In the genomic region with DNA sequence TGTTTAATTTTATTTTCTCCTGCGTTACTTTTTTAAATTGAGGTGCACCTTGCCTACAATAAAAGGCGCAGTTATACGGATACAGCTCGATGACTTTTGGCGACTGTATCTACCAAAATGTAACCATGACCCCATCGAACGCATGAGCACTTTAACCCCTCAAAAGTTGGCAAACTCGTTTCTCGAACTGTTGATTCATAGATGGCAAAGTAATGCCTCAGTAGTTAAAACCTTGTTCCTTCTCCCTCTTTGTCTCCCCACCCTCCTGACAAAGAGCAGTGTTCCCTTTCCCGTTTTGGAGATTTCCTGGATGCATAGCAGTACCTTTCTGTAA, we compare ENCODE assay signal across 8 cellular contexts. TPM values are rescaled to one million over a fixed set of nuclear protein-coding genes. Genes with fewer than 3 reads are reported as not detected.
DNase-seq lines count a peak whose midpoint lies in the region; ATAC-seq and TF ChIP-seq lines count a peak whose summit lies in the region.
"Had no signal": no experiment of that assay in that cellular context is flagged by ENCODE, and none has a peak within 500 bp of the region (broad histone marks: within the 10 kb centered on the region; RNA-seq: fewer than 3 reads in every experiment).

No MANE protein-coding gene starts in this region.

- no TSS peak for BruUV-seq in IMR-90 (replicated peaks; lab: Mats Ljungman, UMichigan)

- ATAC-seq in IMR-90 (ENCODE audit: low read depth) (no peak), GM19351 (IDR thresholded peaks at IDR 0.05; ENCODE audit: unreplicated experiment) (no peak), aorta (ENCODE audit: low FRiP score) (no peak)

- no peak overlapping the region for H2BK5ac ChIP-seq in IMR-90 (ENCODE audit: low read depth, low read length, poor library complexity, severe bottlenecking)

- H3K4me2 ChIP-seq in IMR-90 (ENCODE audit: low read depth, low read length) (peak overlapping the region; percentile 44), smooth muscle cell (peak overlapping the region; percentile 92)

- H3K14ac ChIP-seq in IMR-90 (replicated peaks; ENCODE audit: low read depth, low read length) = no peak overlapping the region

- 22% methylated on average over 5 of the region's 10 CpGs; no CpG with 5 or more reads in 1 of the 2 experiments for WGBS in IMR-90 (ENCODE audit: extremely low coverage in 2 of 2, insufficient read length in 1 of 2), 2 experiments
- WGBS in smooth muscle cell (ENCODE audit: low lambda C conversion rate) = 8% methylated on average over 10 of the region's 10 CpGs
- WGBS in aorta, 2 donors = 26 to 29% methylated on average over 10 of the region's 10 CpGs

- TF ChIP-seq RAD21 in IMR-90 (IDR thresholded peaks at IDR 0.05; ENCODE audit: low read length) = no peak

- H3K56ac ChIP-seq in IMR-90 (ENCODE audit: extremely low read depth, insufficient read depth, low read length) = no peak overlapping the region

- H3F3A ChIP-seq in smooth muscle cell (ENCODE audit: low read depth) = no peaks in the 10 kb centered on the region

- H3K9me3 ChIP-seq in IMR-90 (ENCODE audit: control insufficient read depth, insufficient read depth, low read length) (no peaks in the 10 kb centered on the region), smooth muscle cell (replicated peaks; ENCODE audit: low read depth) (no peaks in the 10 kb centered on the region), aorta (ENCODE audit: control insufficient read depth, low read length) (no peaks in the 10 kb centered on the region)

- no peak overlapping the region for H4K91ac ChIP-seq in IMR-90 (ENCODE audit: insufficient read depth, low read depth, low read length)

- peak overlapping the region; percentile 56 for H2AFZ ChIP-seq in IMR-90 (replicated peaks; ENCODE audit: low read length, poor library complexity)
- no peak overlapping the region for H2AFZ ChIP-seq in smooth muscle cell (ENCODE audit: low read depth)

- H3K27ac ChIP-seq in IMR-90 (ENCODE audit: insufficient read depth, low read length) (no peak overlapping the region), brain microvascular endothelial cell (no peak overlapping the region), smooth muscle cell (ENCODE audit: low read depth) (no peak overlapping the region), aorta (ENCODE audit: low read depth in 1 of 2, low read length in 2 of 2) (no peak overlapping the region)

- H4K8ac ChIP-seq in IMR-90 (ENCODE audit: low read depth in 2 of 2, low read length in 2 of 2) = no peak overlapping the region

- H4K5ac ChIP-seq in IMR-90 (ENCODE audit: low read depth, low read length) = no peak overlapping the region

- peak overlapping the region; percentile 39; the same call in 1 of the 2 replicates for H3K4me3 ChIP-seq in IMR-90 (ENCODE audit: insufficient read depth, low read depth, low read length)
- peak overlapping the region; percentile 50 for H3K4me3 ChIP-seq in brain microvascular endothelial cell (ENCODE audit: low read depth, low read length)
- peak overlapping the region; percentile 48 for H3K4me3 ChIP-seq in smooth muscle cell
- peak overlapping the region in 1 of 2 donors; percentile 36 for H3K4me3 ChIP-seq in aorta (ENCODE audit: low read length in 2 of 2)

- H4K20me1 ChIP-seq in IMR-90 (ENCODE audit: insufficient read depth, low read length) (no peaks in the 10 kb centered on the region), smooth muscle cell (ENCODE audit: low read depth) (no peaks in the 10 kb centered on the region)

- H3K4me1 ChIP-seq in IMR-90 (ENCODE audit: control insufficient read depth, insufficient read depth, low read length) = no peaks in the 10 kb centered on the region
- peaks cover 5% of the 10 kb centered on the region for H3K4me1 ChIP-seq in smooth muscle cell (ENCODE audit: low read depth)
- H3K4me1 ChIP-seq in aorta (ENCODE audit: control insufficient read depth in 1 of 2, insufficient read depth in 2 of 2, low read length in 2 of 2) = no peaks in the 10 kb centered on the region

- no peak for TF ChIP-seq POLR2A in IMR-90 (IDR thresholded peaks at IDR 0.05; ENCODE audit: low read depth, low read length)

- CTCF ChIA-PET in IMR-90 (lab: Yijun Ruan, JAX) = interaction anchor here (0.5 kb wide), 1 partner anchor 257 kb away, joined by 3 read pairs; no protein-coding TSS in a partner anchor

- in situ Hi-C loops in IMR-90 (cut with MboI; ENCODE audit: low sequenced_read_pairs) = no loop called here
- in situ Hi-C loops in brain microvascular endothelial cell (cut with HindIII; ENCODE audit: low pct_ligation_motif_present, low sequenced_read_pairs) = no loop called here

- TF ChIP-seq CTCF in IMR-90 (conservative IDR thresholded peaks at IDR 0.05; ENCODE audit: low read depth, low read length) = no peak
- no peak for TF ChIP-seq CTCF in brain microvascular endothelial cell (IDR thresholded peaks at IDR 0.05; ENCODE audit: low read depth, low read length, missing control alignments)
- TF ChIP-seq CTCF in smooth muscle cell (IDR thresholded peaks at IDR 0.05; ENCODE audit: borderline replicate concordance, insufficient read depth, poor library complexity, severe bottlenecking) = no peak

- H3K23ac ChIP-seq in IMR-90 (ENCODE audit: low read depth, low read length) = peak overlapping the region; percentile 59; the same call in 1 of the 2 replicates

- H3K9ac ChIP-seq in IMR-90 (ENCODE audit: low read depth, low read length) (no peak overlapping the region), smooth muscle cell (ENCODE audit: low read depth) (no peak overlapping the region)

- no peak for DNase-seq in IMR-90
- no peak for DNase-seq in brain microvascular endothelial cell
- peak; percentile 14 for DNase-seq in kidney tubule cell (ENCODE audit: low spot score)
- no peak for DNase-seq in smooth muscle cell (lab: John Stamatoyannopoulos, UW; ENCODE audit: unreplicated experiment)
- no peak for DNase-seq in NCI-H146 (lab: John Stamatoyannopoulos, UW)
- no peak for DNase-seq in aorta

- peaks cover 36% of the 10 kb centered on the region for H3K27me3 ChIP-seq in IMR-90 (ENCODE audit: control insufficient read depth, insufficient read depth, low read length)
- peaks cover 3% of the 10 kb centered on the region for H3K27me3 ChIP-seq in brain microvascular endothelial cell (replicated peaks)
- peaks cover 32% of the 10 kb centered on the region for H3K27me3 ChIP-seq in smooth muscle cell (ENCODE audit: low read depth)
- no peaks in the 10 kb centered on the region for H3K27me3 ChIP-seq in aorta (ENCODE audit: control insufficient read depth in 1 of 2, insufficient read depth in 2 of 2, low read length in 1 of 2)

- H3K36me3 ChIP-seq in IMR-90 (ENCODE audit: control insufficient read depth, insufficient read depth, low read length) = no peaks in the 10 kb centered on the region
- no peaks in the 10 kb centered on the region for H3K36me3 ChIP-seq in brain microvascular endothelial cell (replicated peaks)
- H3K36me3 ChIP-seq in smooth muscle cell (ENCODE audit: low read depth) = no peaks in the 10 kb centered on the region
- H3K36me3 ChIP-seq in aorta (ENCODE audit: control insufficient read depth in 1 of 2, insufficient read depth in 2 of 2, low read length in 1 of 2) = no peaks in the 10 kb centered on the region

- POLR2A ChIA-PET in IMR-90 (lab: Charles Lee; ENCODE audit: unreplicated experiment) = no interaction called here

- H3K18ac ChIP-seq in IMR-90 (ENCODE audit: low read depth, low read length) = no peak overlapping the region

- no peak overlapping the region for H2AK5ac ChIP-seq in IMR-90 (ENCODE audit: low read depth, low read length)

- intact Hi-C loops in IMR-90 (cut with micrococcal nuclease) = no loop called here
- intact Hi-C loops in aorta (cut with DNase I) = no loop called here

- H3K9me1 ChIP-seq in IMR-90 (ENCODE audit: insufficient read depth, low read length) = no peaks in the 10 kb centered on the region

- no peak overlapping the region for H2BK20ac ChIP-seq in IMR-90 (ENCODE audit: low read depth, low read length)

- no peak overlapping the region for H2BK120ac ChIP-seq in IMR-90 (ENCODE audit: low read depth, low read length)

- H3K79me1 ChIP-seq in IMR-90 (ENCODE audit: low read depth in 1 of 2, low read length in 2 of 2) = no peaks in the 10 kb centered on the region

- H3K4ac ChIP-seq in IMR-90 (ENCODE audit: low read depth, low read length) = no peak overlapping the region

- no peaks in the 10 kb centered on the region for H3K79me2 ChIP-seq in smooth muscle cell (ENCODE audit: low read depth)

- dilution Hi-C loops in IMR-90 (cut with HindIII; ENCODE audit: low sequenced_read_pairs, unreplicated experiment) = no loop called here

- no peak overlapping the region for H2BK15ac ChIP-seq in IMR-90 (ENCODE audit: low read depth, low read length)

- H2AK9ac ChIP-seq in IMR-90 (replicated peaks; ENCODE audit: low read depth, low read length, poor library complexity) = no peak overlapping the region

TF ChIP-seq in IMR-90, 13 proteins besides CTCF, POLR2A, EP300 and RAD21 (continues in another document):
- TF ChIP-seq, protein P1, sequence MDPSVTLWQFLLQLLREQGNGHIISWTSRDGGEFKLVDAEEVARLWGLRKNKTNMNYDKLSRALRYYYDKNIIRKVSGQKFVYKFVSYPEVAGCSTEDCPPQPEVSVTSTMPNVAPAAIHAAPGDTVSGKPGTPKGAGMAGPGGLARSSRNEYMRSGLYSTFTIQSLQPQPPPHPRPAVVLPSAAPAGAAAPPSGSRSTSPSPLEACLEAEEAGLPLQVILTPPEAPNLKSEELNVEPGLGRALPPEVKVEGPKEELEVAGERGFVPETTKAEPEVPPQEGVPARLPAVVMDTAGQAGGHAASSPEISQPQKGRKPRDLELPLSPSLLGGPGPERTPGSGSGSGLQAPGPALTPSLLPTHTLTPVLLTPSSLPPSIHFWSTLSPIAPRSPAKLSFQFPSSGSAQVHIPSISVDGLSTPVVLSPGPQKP (IDR thresholded peaks at IDR 0.05; ENCODE audit: borderline replicate concordance, low read depth, low read length) = no peak
- TF ChIP-seq FOS (IDR thresholded peaks at IDR 0.05; ENCODE audit: low read depth, low read length) = no peak
- TF ChIP-seq BHLHE40 (IDR thresholded peaks at IDR 0.05; ENCODE audit: low read depth, low read length) = no peak
- no peak for TF ChIP-seq RFX5 (IDR thresholded peaks at IDR 0.05; ENCODE audit: low read depth, low read length)
- TF ChIP-seq MXI1 (IDR thresholded peaks at IDR 0.05; ENCODE audit: borderline replicate concordance, low read depth, low read length) = no peak
- TF ChIP-seq SMC3 (IDR thresholded peaks at IDR 0.05; ENCODE audit: low read depth, low read length) = no peak

RNA-seq across cellular contexts. Expression of a gene that starts 0.6 kb away (rescaled TPM):
- not detected in 2 replicates for total RNA-seq in IMR-90 (2012; rRNA removed)
- polyA plus RNA-seq in IMR-90 (2012; rRNA removed) = not detected in 2 replicates
- not detected in 2 replicates for polyA plus RNA-seq in IMR-90 (2012; cell fraction: cytosol; rRNA removed)
- polyA plus RNA-seq in IMR-90 (2012; cell fraction: nucleus; rRNA removed; ENCODE audit: low replicate concordance) = not detected in 2 replicates
- total RNA-seq in smooth muscle cell = not detected in 2 replicates
- polyA plus RNA-seq in smooth muscle cell = 0.25 TPM in 1 of 2 replicates, not detected in the other
- total RNA-seq in aorta = not detected
- not detected for polyA plus RNA-seq in aorta
- total RNA-seq: activated CD8-positive, alpha-beta memory T cell treated with anti-CD3 and anti-CD28 coated beads for 36 hours had no signal

RNA-seq across cellular contexts. Expression of a gene that starts 16.1 kb away (rescaled TPM):
- 21.1 and 27.2 TPM in 2 replicates for total RNA-seq in IMR-90 (2012; rRNA removed)
- polyA plus RNA-seq in IMR-90 (2012; rRNA removed) = 26.9 and 32.5 TPM in 2 replicates
- 5.0 and 8.7 TPM in 2 replicates for polyA plus RNA-seq in IMR-90 (2012; cell fraction: cytosol; rRNA removed)
- polyA plus RNA-seq in IMR-90 (2012; cell fraction: nucleus; rRNA removed; ENCODE audit: low replicate concordance) = 2.2 and 15.2 TPM in 2 replicates
- total RNA-seq in smooth muscle cell = 20.3 and 25.7 TPM in 2 replicates
- 27.0 and 32.4 TPM in 2 replicates for polyA plus RNA-seq in smooth muscle cell
- total RNA-seq in aorta = 10 to 100 TPM; 12.6 to 14.6 TPM
- polyA plus RNA-seq in aorta = 10 to 100 TPM in 1 of 2 donors, 1 to 10 TPM in 1; 8.4 to 11.4 TPM
